ENCODE assay signal across 1 cellular context in the genomic region with DNA sequence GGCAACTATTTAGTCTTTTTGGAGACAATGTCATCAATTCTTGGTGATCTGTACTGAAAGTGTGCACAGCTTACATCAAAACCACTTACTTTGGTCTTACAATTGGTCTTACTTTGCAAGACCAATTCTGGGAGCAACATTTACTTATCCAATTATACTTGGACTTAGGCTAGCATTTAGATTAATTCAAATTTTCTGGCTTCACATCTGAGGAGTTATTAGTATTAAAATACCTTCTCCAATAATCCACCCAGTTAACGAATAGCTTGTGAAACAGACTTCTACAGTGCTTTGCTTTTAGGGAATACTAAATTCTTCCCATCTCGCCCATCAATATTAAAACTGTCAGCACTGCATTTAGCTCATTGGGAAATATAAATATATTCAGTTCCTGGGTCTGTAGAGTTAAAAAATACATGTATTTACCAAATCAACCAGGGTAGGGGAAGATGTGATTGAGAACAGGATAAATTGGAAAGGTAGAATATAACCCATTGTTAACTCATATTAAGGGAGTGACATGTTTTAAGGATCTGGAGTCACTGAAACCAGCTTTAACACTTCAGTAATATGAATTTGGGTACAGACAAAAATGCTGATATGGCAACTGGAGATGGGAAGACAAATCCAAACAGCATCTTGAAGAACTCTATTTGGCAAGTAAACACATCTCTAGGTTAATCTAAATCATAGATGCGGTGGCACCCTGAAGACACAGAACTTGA.
TF ChIP-seq lines count a peak whose summit lies in the region.

No MANE protein-coding gene starts in this region.

TF ChIP-seq in GM23338, 12 proteins besides CTCF, POLR2A, EP300 and RAD21:
- TF ChIP-seq EZH2 (IDR thresholded peaks at IDR 0.05; ENCODE audit: low read depth, unreplicated experiment) (no peak), ZNF114 (CRISPR knock-in tag; IDR thresholded peaks at IDR 0.05) (no peak), ZNF331 (CRISPR knock-in tag; IDR thresholded peaks at IDR 0.05; ENCODE audit: low read depth) (no peak), JUNB (IDR thresholded peaks at IDR 0.05; ENCODE audit: unreplicated experiment) (no peak)
- TF ChIP-seq, protein P1, sequence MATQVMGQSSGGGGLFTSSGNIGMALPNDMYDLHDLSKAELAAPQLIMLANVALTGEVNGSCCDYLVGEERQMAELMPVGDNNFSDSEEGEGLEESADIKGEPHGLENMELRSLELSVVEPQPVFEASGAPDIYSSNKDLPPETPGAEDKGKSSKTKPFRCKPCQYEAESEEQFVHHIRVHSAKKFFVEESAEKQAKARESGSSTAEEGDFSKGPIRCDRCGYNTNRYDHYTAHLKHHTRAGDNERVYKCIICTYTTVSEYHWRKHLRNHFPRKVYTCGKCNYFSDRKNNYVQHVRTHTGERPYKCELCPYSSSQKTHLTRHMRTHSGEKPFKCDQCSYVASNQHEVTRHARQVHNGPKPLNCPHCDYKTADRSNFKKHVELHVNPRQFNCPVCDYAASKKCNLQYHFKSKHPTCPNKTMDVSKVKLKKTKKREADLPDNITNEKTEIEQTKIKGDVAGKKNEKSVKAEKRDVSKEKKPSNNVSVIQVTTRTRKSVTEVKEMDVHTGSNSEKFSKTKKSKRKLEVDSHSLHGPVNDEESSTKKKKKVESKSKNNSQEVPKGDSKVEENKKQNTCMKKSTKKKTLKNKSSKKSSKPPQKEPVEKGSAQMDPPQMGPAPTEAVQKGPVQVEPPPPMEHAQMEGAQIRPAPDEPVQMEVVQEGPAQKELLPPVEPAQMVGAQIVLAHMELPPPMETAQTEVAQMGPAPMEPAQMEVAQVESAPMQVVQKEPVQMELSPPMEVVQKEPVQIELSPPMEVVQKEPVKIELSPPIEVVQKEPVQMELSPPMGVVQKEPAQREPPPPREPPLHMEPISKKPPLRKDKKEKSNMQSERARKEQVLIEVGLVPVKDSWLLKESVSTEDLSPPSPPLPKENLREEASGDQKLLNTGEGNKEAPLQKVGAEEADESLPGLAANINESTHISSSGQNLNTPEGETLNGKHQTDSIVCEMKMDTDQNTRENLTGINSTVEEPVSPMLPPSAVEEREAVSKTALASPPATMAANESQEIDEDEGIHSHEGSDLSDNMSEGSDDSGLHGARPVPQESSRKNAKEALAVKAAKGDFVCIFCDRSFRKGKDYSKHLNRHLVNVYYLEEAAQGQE (IDR thresholded peaks at IDR 0.05; ENCODE audit: unreplicated experiment): no peak
